Comparison of ENCODE assay signal across 20 cellular contexts in genomic region chr1:93143729-93144229, GRCh38. TPM values are rescaled to one million over a fixed set of nuclear protein-coding genes. Genes with fewer than 3 reads are reported as not detected.
DNase-seq lines count a peak whose midpoint lies in the region; ATAC-seq and FAIRE-seq lines count a peak whose summit lies in the region.
"Had no signal": no experiment of that assay in that cellular context is flagged by ENCODE, and none has a peak within 500 bp of the region (broad histone marks: within the 10 kb centered on the region; RNA-seq: fewer than 3 reads in every experiment).

No MANE protein-coding gene starts in this region.

- FAIRE-seq in G401.6 (lab: Jason Lieb, UNC) (peak; percentile 48), RCC 7860 (lab: Jason Lieb, UNC) (peak; percentile 15)
- FAIRE-seq: GM12878, GM19239, H1 had no signal

- H3K27me3 Mint-ChIP-seq in activated T-helper 17 cell treated with anti-CD3 and anti-CD28 coated beads, Interleukin-2, amount 50 U/mL, for 72 hours: no peaks in the 10 kb centered on the region
- H3K27me3 Mint-ChIP-seq: B cell; CD4-positive, CD25-positive, alpha-beta regulatory T cell had no signal

- no peak overlapping the region for H3K27ac Mint-ChIP-seq in activated T-helper 17 cell treated with anti-CD3 and anti-CD28 coated beads, Interleukin-2, amount 50 U/mL, for 72 hours
- H3K27ac Mint-ChIP-seq: B cell had no signal

- no peak for DNase-seq in RCC 7860 (ENCODE audit: low spot score)
- no peak for DNase-seq in left lobe of liver (ENCODE audit: low spot score)
- DNase-seq in renal cortical epithelial cell (ENCODE audit: low read depth): peak; percentile 8
- no peak for DNase-seq in iPS-NIHi11 (ENCODE audit: low spot score)
- DNase-seq: Caco-2; CD4-positive, CD25-positive, alpha-beta regulatory T cell; CD8-positive, alpha-beta T cell; DMS153; DND-41; GDM1; GM23248; H7; HCEC 1CT had no signal

- H3K4me3 Mint-ChIP-seq in activated T-helper 17 cell treated with anti-CD3 and anti-CD28 coated beads, Interleukin-2, amount 50 U/mL, for 72 hours: no peak overlapping the region
- H3K4me3 Mint-ChIP-seq: B cell; CD4-positive, CD25-positive, alpha-beta regulatory T cell; CD8-positive, alpha-beta T cell had no signal

- H3K4me1 Mint-ChIP-seq in activated T-helper 17 cell treated with anti-CD3 and anti-CD28 coated beads, Interleukin-2, amount 50 U/mL, for 72 hours: no peaks in the 10 kb centered on the region
- H3K4me1 Mint-ChIP-seq: B cell had no signal

- no peaks in the 10 kb centered on the region for H3K9me3 Mint-ChIP-seq in activated T-helper 17 cell treated with anti-CD3 and anti-CD28 coated beads, Interleukin-2, amount 50 U/mL, for 72 hours
- H3K9me3 Mint-ChIP-seq: CD4-positive, CD25-positive, alpha-beta regulatory T cell; CD8-positive, alpha-beta T cell had no signal

- peak; percentile 49 for ATAC-seq in left lobe of liver
- no peak for ATAC-seq in HG03521 (IDR thresholded peaks at IDR 0.05; ENCODE audit: unreplicated experiment)
- ATAC-seq in activated T-helper 17 cell treated with anti-CD3 and anti-CD28 coated beads, Interleukin-2, amount 50 U/mL, for 72 hours (replicated peaks): no peak
- ATAC-seq: CD8-positive, alpha-beta T cell had no signal

- H3K36me3 Mint-ChIP-seq in activated T-helper 17 cell treated with anti-CD3 and anti-CD28 coated beads, Interleukin-2, amount 50 U/mL, for 72 hours (ENCODE audit: low read depth): peaks cover 41% of the 10 kb centered on the region

RNA-seq across cellular contexts. Expression of gene TMED5, which starts 36.4 kb away (rescaled TPM):
- 68.5 TPM for total RNA-seq in left lobe of liver
- 103 and 134 TPM in 2 replicates for total RNA-seq in renal cortical epithelial cell
- 10 to 100 TPM; 37.6 to 43.1 TPM for total RNA-seq in activated T-helper 17 cell treated with anti-CD3 and anti-CD28 coated beads, Interleukin-2, amount 50 U/mL, for 72 hours

RNA-seq across cellular contexts. Expression of gene CCDC18, which starts 36.7 kb away (rescaled TPM):
- 2.3 TPM for total RNA-seq in left lobe of liver
- 9.7 and 10.2 TPM in 2 replicates for total RNA-seq in renal cortical epithelial cell
- total RNA-seq in activated T-helper 17 cell treated with anti-CD3 and anti-CD28 coated beads, Interleukin-2, amount 50 U/mL, for 72 hours: 10 to 100 TPM; 12.7 to 15.2 TPM
